In the genomic region with DNA sequence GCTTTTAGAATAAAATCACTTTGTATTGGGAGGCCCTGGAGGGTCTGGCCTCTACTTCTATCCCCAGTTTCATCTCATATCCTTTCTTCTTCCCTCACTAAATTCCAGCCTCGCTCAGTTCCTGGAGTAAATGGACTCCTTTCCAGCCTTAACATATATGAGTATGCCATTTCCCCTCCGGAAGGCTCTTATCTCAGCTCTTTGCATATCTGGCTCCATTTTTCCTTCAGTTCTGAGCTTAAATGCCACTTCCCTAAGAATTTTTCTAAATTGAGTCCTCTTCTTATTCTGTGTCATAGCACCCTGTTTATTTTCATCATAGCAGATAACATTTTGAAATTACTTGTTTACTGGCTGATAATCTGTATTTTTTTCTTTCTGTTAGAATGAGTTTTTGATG, we compare ENCODE assay signal across 1 cellular context.
TF ChIP-seq lines count a peak whose summit lies in the region.

No MANE protein-coding gene starts in this region.

TF ChIP-seq in GM12878, 131 proteins besides CTCF, POLR2A, EP300 and RAD21 (continued from another document):
- TF ChIP-seq NR2C2 (IDR thresholded peaks at IDR 0.05; ENCODE audit: borderline replicate concordance, control insufficient read depth, insufficient read length, low read depth) (no peak), ZNF24 (IDR thresholded peaks at IDR 0.05) (no peak), BACH1 (IDR thresholded peaks at IDR 0.05; ENCODE audit: borderline replicate concordance) (no peak)
